Comparison of ENCODE assay signal across 13 cellular contexts in the genomic region with DNA sequence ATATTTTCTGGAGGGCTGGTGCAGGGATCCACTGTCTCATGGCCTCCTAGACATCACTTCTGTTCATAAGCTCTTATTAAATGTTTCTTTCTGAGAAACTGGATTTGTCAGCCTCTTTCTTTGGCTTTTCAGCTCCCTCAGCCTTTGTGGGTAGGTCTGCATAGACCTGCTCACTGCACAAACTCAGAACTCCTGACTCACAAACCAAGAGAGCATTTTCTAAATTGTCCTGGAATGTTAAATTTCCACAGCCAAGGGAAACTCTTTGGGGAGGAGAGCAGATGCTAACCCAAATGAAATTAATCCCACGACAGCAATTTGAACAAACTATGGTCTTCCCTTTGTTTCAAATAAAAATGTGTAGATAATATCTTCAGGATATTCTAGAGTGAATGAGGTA. TPM values are rescaled to one million over a fixed set of nuclear protein-coding genes. Genes with fewer than 3 reads are reported as not detected.
DNase-seq lines count a peak whose midpoint lies in the region; ATAC-seq and TF ChIP-seq lines count a peak whose summit lies in the region.
"Had no signal": no experiment of that assay in that cellular context is flagged by ENCODE, and none has a peak within 500 bp of the region (broad histone marks: within the 10 kb centered on the region; RNA-seq: fewer than 3 reads in every experiment).

No MANE protein-coding gene starts in this region.

- no peaks in the 10 kb centered on the region for H3K9me2 ChIP-seq in GM23248 (ENCODE audit: insufficient read depth)

- peak overlapping the region; percentile 73 for H3K9ac ChIP-seq in GM23248
- H3K9ac ChIP-seq in skeletal muscle tissue (ENCODE audit: low read depth in 1 of 3, low read length in 3 of 3), result no peak overlapping the region

- ATAC-seq in SK-N-SH treated with all-trans-retinoic acid at 6 μM for 48 hours, result peak; percentile 30

- H3K36me3 ChIP-seq in GM23248 (ENCODE audit: low read depth) (peaks cover 58% of the 10 kb centered on the region), skeletal muscle tissue (ENCODE audit: control insufficient read depth in 3 of 3, insufficient read depth in 3 of 3, low read length in 3 of 3) (peaks cover 0 to 15% (median 13%) of the 10 kb centered on the region in 3 donors)
- H3K36me3 ChIP-seq: neutrophil had no signal

- in situ Hi-C loops in GM23248 (cut with MboI), result no loop called here

- H3K9me3 ChIP-seq in GM23248 (ENCODE audit: low read depth) (no peaks in the 10 kb centered on the region), skeletal muscle tissue (ENCODE audit: control insufficient read depth in 3 of 3, low read length in 3 of 3) (no peaks in the 10 kb centered on the region)
- H3K9me3 ChIP-seq: neutrophil, Peyer's patch, testis had no signal

- H3K4me1 ChIP-seq in GM23248 (ENCODE audit: insufficient read depth) (peaks cover 59% of the 10 kb centered on the region), skeletal muscle tissue (ENCODE audit: control insufficient read depth in 3 of 3, insufficient read depth in 3 of 3, low read length in 3 of 3) (peaks cover 15 to 28% (median 27%) of the 10 kb centered on the region in 3 donors)

- H4K20me1 ChIP-seq in GM23248 (ENCODE audit: insufficient read depth), result no peaks in the 10 kb centered on the region

- H2AFZ ChIP-seq in GM23248, result no peak overlapping the region

- H3K27ac ChIP-seq in GM23248 (peak overlapping the region; percentile 94), coronary artery (peak overlapping the region; percentile 62 to 84), skeletal muscle tissue (ENCODE audit: low read depth, low read length) (peak overlapping the region; percentile 25)
- H3K27ac ChIP-seq: neutrophil had no signal

- no peak for TF ChIP-seq CTCF in coronary artery (IDR thresholded peaks at IDR 0.05)

- peak overlapping the region; percentile 72 for H3K4me2 ChIP-seq in GM23248 (ENCODE audit: unreplicated experiment)

- H3F3A ChIP-seq in GM23248 (ENCODE audit: insufficient read depth), result peaks cover 83% of the 10 kb centered on the region

- 0% methylated on average over 1 of the region's 1 CpG for WGBS in GM23248 (ENCODE audit: low coverage in 1 of 2, low lambda C conversion rate in 2 of 2, missing lambda C conversion rate in 2 of 2), 2 experiments

- no peaks in the 10 kb centered on the region for H3K27me3 ChIP-seq in GM23248 (replicated peaks; ENCODE audit: insufficient read depth)
- no peaks in the 10 kb centered on the region for H3K27me3 ChIP-seq in skeletal muscle tissue (ENCODE audit: control insufficient read depth in 3 of 3, insufficient read depth in 3 of 3, low read length in 3 of 3)
- H3K27me3 ChIP-seq: neutrophil, Peyer's patch, testis had no signal

- H3K79me2 ChIP-seq in GM23248 (ENCODE audit: insufficient read depth), result peaks cover 70% of the 10 kb centered on the region

- H3K4me3 ChIP-seq in GM23248 (peak overlapping the region; percentile 20), coronary artery (no peak overlapping the region), skeletal muscle tissue (ENCODE audit: low read length in 3 of 3) (no peak overlapping the region)
- H3K4me3 ChIP-seq: Peyer's patch, testis had no signal

- peak; percentile 84 for DNase-seq in GM23248
- no peak for DNase-seq in coronary artery (ENCODE audit: low spot score)
- DNase-seq in HK-2 (ENCODE audit: unreplicated experiment), result no peak
- DNase-seq in COLO829 (ENCODE audit: low spot score), result no peak
- no peak for DNase-seq in SKM-1 treated with dmso at 0.1 percent for 144 hours (lab: John Stamatoyannopoulos, UW; ENCODE audit: unreplicated experiment)
- DNase-seq in NOMO-1 (lab: John Stamatoyannopoulos, UW; ENCODE audit: unreplicated experiment in 2 of 2), result no peak
- DNase-seq: activated CD4-positive, CD25-positive, alpha-beta regulatory T cell treated with anti-CD3 and anti-CD28 coated beads, Interleukin-2, amount 50 U/mL, for 72 hours; NCI-H1930; Peyer's patch; testis had no signal

TF ChIP-seq in SK-N-SH treated with all-trans-retinoic acid at 6 μM for 48 hours, 23 proteins besides CTCF, POLR2A, EP300 and RAD21:
- TF ChIP-seq ZFP30 (CRISPR knock-in tag; IDR thresholded peaks at IDR 0.05), result no peak
- TF ChIP-seq GLIS3 (CRISPR knock-in tag; IDR thresholded peaks at IDR 0.05), result no peak
- TF ChIP-seq ISL1 (CRISPR knock-in tag; IDR thresholded peaks at IDR 0.05), result no peak
- TF ChIP-seq, protein P1, sequence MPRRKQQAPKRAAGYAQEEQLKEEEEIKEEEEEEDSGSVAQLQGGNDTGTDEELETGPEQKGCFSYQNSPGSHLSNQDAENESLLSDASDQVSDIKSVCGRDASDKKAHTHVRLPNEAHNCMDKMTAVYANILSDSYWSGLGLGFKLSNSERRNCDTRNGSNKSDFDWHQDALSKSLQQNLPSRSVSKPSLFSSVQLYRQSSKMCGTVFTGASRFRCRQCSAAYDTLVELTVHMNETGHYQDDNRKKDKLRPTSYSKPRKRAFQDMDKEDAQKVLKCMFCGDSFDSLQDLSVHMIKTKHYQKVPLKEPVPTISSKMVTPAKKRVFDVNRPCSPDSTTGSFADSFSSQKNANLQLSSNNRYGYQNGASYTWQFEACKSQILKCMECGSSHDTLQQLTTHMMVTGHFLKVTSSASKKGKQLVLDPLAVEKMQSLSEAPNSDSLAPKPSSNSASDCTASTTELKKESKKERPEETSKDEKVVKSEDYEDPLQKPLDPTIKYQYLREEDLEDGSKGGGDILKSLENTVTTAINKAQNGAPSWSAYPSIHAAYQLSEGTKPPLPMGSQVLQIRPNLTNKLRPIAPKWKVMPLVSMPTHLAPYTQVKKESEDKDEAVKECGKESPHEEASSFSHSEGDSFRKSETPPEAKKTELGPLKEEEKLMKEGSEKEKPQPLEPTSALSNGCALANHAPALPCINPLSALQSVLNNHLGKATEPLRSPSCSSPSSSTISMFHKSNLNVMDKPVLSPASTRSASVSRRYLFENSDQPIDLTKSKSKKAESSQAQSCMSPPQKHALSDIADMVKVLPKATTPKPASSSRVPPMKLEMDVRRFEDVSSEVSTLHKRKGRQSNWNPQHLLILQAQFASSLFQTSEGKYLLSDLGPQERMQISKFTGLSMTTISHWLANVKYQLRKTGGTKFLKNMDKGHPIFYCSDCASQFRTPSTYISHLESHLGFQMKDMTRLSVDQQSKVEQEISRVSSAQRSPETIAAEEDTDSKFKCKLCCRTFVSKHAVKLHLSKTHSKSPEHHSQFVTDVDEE (CRISPR knock-in tag; IDR thresholded peaks at IDR 0.05), result no peak
- no peak for TF ChIP-seq ZNF565 (CRISPR knock-in tag; conservative IDR thresholded peaks at IDR 0.05; ENCODE audit: low read depth)
- TF ChIP-seq, protein P2, sequence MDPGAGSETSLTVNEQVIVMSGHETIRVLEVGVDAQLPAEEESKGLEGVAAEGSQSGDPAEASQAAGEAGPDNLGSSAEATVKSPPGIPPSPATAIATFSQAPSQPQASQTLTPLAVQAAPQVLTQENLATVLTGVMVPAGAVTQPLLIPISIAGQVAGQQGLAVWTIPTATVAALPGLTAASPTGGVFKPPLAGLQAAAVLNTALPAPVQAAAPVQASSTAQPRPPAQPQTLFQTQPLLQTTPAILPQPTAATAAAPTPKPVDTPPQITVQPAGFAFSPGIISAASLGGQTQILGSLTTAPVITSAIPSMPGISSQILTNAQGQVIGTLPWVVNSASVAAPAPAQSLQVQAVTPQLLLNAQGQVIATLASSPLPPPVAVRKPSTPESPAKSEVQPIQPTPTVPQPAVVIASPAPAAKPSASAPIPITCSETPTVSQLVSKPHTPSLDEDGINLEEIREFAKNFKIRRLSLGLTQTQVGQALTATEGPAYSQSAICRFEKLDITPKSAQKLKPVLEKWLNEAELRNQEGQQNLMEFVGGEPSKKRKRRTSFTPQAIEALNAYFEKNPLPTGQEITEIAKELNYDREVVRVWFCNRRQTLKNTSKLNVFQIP (CRISPR knock-in tag; IDR thresholded peaks at IDR 0.05; ENCODE audit: borderline replicate concordance, low read depth), result no peak
- TF ChIP-seq ZC3H10 (CRISPR knock-in tag; IDR thresholded peaks at IDR 0.05), result no peak
- no peak for TF ChIP-seq PPARA (CRISPR knock-in tag; IDR thresholded peaks at IDR 0.05; ENCODE audit: borderline replicate concordance)
- TF ChIP-seq, protein P3, sequence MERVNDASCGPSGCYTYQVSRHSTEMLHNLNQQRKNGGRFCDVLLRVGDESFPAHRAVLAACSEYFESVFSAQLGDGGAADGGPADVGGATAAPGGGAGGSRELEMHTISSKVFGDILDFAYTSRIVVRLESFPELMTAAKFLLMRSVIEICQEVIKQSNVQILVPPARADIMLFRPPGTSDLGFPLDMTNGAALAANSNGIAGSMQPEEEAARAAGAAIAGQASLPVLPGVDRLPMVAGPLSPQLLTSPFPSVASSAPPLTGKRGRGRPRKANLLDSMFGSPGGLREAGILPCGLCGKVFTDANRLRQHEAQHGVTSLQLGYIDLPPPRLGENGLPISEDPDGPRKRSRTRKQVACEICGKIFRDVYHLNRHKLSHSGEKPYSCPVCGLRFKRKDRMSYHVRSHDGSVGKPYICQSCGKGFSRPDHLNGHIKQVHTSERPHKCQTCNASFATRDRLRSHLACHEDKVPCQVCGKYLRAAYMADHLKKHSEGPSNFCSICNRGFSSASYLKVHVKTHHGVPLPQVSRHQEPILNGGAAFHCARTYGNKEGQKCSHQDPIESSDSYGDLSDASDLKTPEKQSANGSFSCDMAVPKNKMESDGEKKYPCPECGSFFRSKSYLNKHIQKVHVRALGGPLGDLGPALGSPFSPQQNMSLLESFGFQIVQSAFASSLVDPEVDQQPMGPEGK (CRISPR knock-in tag; IDR thresholded peaks at IDR 0.05; ENCODE audit: borderline replicate concordance), result no peak
- no peak for TF ChIP-seq ARNTL (CRISPR knock-in tag; IDR thresholded peaks at IDR 0.05; ENCODE audit: borderline replicate concordance, low read depth)

RNA-seq across cellular contexts. Expression of a gene that starts 19.5 kb away (rescaled TPM):
- 52.4 and 60.7 TPM in 2 replicates for total RNA-seq in GM23248 (2014; rRNA removed; shearing (Covaris generic))
- polyA plus RNA-seq in GM23248 (2016; fragmentation: Nextera tagmentation; extraction: Ambion mirVana), result 88.7 and 99.2 TPM in 2 replicates
- 43.8 TPM for total RNA-seq in skeletal muscle tissue

Comparison
In these comparisons a context has a peak if more than half of its experiments do, and no peak if none do; other contexts are left out.
1. H3K27ac ChIP-seq: peak in every context shown above with its lines; median percentile 94 in GM23248; 73 in coronary artery; 25 in skeletal muscle tissue.